Comparison of ENCODE assay signal across 7 cellular contexts in genomic region chr15:85865070-85865684, GRCh38.
DNase-seq lines count a peak whose midpoint lies in the region; ATAC-seq, FAIRE-seq and TF ChIP-seq lines count a peak whose summit lies in the region.

No MANE protein-coding gene starts in this region.

- peak overlapping the region; percentile 36; the same call in 1 of the 2 replicates for H3K4me2 ChIP-seq in GM23338
- H3K4me2 ChIP-seq in PC-9: no peak overlapping the region
- no peak overlapping the region for H3K4me2 ChIP-seq in osteoblast (ENCODE audit: insufficient read depth, low read length)

- POLR2A ChIA-PET in PC-9 (lab: Charles Lee; ENCODE audit: unreplicated experiment): no interaction called here

- no TSS peak for BruUV-seq in PC-9 (replicated peaks; lab: Mats Ljungman, UMichigan)

- peaks cover 9% of the 10 kb centered on the region for H3K27me3 Mint-ChIP-seq in GM23338 (ENCODE audit: insufficient read depth, low read depth, poor library complexity)

- H3K36me3 ChIP-seq in GM23338 (ENCODE audit: insufficient read depth) (no peaks in the 10 kb centered on the region), PC-9 (ENCODE audit: low read depth) (no peaks in the 10 kb centered on the region), osteoblast (ENCODE audit: insufficient read depth, low read length) (no peaks in the 10 kb centered on the region)

- no peaks in the 10 kb centered on the region for H3K9me3 Mint-ChIP-seq in GM23338

- H3K9me3 ChIP-seq in PC-9 (ENCODE audit: insufficient read depth, low read depth) (no peaks in the 10 kb centered on the region), osteoblast (ENCODE audit: low read depth, low read length) (no peaks in the 10 kb centered on the region)

- no peak overlapping the region for H2AFZ ChIP-seq in GM23338
- no peak overlapping the region for H2AFZ ChIP-seq in PC-9
- H2AFZ ChIP-seq in osteoblast (ENCODE audit: low read length): no peak overlapping the region

- no peaks in the 10 kb centered on the region for H3F3A ChIP-seq in GM23338 (replicated peaks; ENCODE audit: low read depth)
- no peaks in the 10 kb centered on the region for H3F3A ChIP-seq in PC-9 (ENCODE audit: insufficient read depth, low read depth)

- H3K27ac Mint-ChIP-seq in GM23338: no peak overlapping the region; the same call in 1 of the 2 replicates

- DNase-seq in DMS 273 treated with DMSO at 0.1 percent for 48 hours (lab: John Stamatoyannopoulos, UW) (peak; percentile 16), GM23338 (ENCODE audit: low spot score) (peak; percentile 94), PC-9 (peak in 1 of 2 experiments; percentile 14), fibroblast of gingiva (ENCODE audit: low read depth) (peak; percentile 30), osteoblast (ENCODE audit: insufficient read length, low spot score, missing footprints) (no peak), RCC 7860 (ENCODE audit: low spot score) (no peak)

- H3K79me2 ChIP-seq in GM23338 (replicated peaks; ENCODE audit: insufficient read depth): no peaks in the 10 kb centered on the region
- no peaks in the 10 kb centered on the region for H3K79me2 ChIP-seq in PC-9 (ENCODE audit: low read depth)
- H3K79me2 ChIP-seq in osteoblast (ENCODE audit: insufficient read depth, low read length): no peaks in the 10 kb centered on the region

- H3K27me3 ChIP-seq in GM23338 (ENCODE audit: insufficient read depth) (no peaks in the 10 kb centered on the region), PC-9 (ENCODE audit: insufficient read depth, low read depth) (peaks cover 74% of the 10 kb centered on the region), osteoblast (ENCODE audit: insufficient read depth, low read length) (peaks cover 4% of the 10 kb centered on the region)

- H3K4me3 ChIP-seq in GM23338 (no peak overlapping the region), PC-9 (no peak overlapping the region), osteoblast (ENCODE audit: insufficient read depth, low read length) (no peak overlapping the region)

- H3K4me1 Mint-ChIP-seq in GM23338: peaks cover 18% of the 10 kb centered on the region

- H3K4me3 Mint-ChIP-seq in GM23338: no peak overlapping the region

- FAIRE-seq in RCC 7860 (lab: Jason Lieb, UNC): no peak

- H3K4me1 ChIP-seq in GM23338 (ENCODE audit: insufficient read depth): peaks cover 3% of the 10 kb centered on the region; the same call in 1 of the 2 replicates
- H3K4me1 ChIP-seq in PC-9 (replicated peaks; ENCODE audit: insufficient read depth): no peaks in the 10 kb centered on the region
- no peaks in the 10 kb centered on the region for H3K4me1 ChIP-seq in osteoblast (ENCODE audit: insufficient read depth, low read length)

- H3K9me2 ChIP-seq in GM23338 (ENCODE audit: insufficient read depth) (no peaks in the 10 kb centered on the region), PC-9 (ENCODE audit: insufficient read depth) (no peaks in the 10 kb centered on the region)

- no peaks in the 10 kb centered on the region for H4K20me1 ChIP-seq in GM23338 (replicated peaks; ENCODE audit: insufficient read depth)
- no peaks in the 10 kb centered on the region for H4K20me1 ChIP-seq in PC-9 (ENCODE audit: insufficient read depth)
- no peaks in the 10 kb centered on the region for H4K20me1 ChIP-seq in osteoblast (ENCODE audit: insufficient read depth, low read length)

- CTCF ChIA-PET in PC-9 (lab: Charles Lee): interaction anchor here (0.7 kb wide), 1 partner anchor 879 kb away, joined by 3 read pairs; no protein-coding TSS in a partner anchor

- peak; percentile 96 to 97 for TF ChIP-seq CTCF in GM23338 (conservative IDR thresholded peaks at IDR 0.05; ENCODE audit: low read depth in 2 of 2)
- peak; percentile 71 for TF ChIP-seq CTCF in PC-9 (conservative IDR thresholded peaks at IDR 0.05)
- peak; percentile 75 for TF ChIP-seq CTCF in osteoblast (IDR thresholded peaks at IDR 0.05; ENCODE audit: extremely low read depth, low read depth, low read length)

- ATAC-seq in GM23338: peak; percentile 98
- ATAC-seq in GM21423 (IDR thresholded peaks at IDR 0.05; ENCODE audit: unreplicated experiment): no peak

- intact Hi-C loops in PC-9 (cut with micrococcal nuclease; ENCODE audit: unreplicated experiment): loop anchor here (10.0 kb wide), 1 partner anchor 370 kb away; no protein-coding TSS in a partner anchor

- H3K27ac ChIP-seq in GM23338 (ENCODE audit: low read depth): no peak overlapping the region
- no peak overlapping the region for H3K27ac ChIP-seq in PC-9
- no peak overlapping the region for H3K27ac ChIP-seq in osteoblast (ENCODE audit: low read depth, low read length)

- no peaks in the 10 kb centered on the region for H3K36me3 Mint-ChIP-seq in GM23338 (ENCODE audit: low read depth)

TF ChIP-seq in GM23338, 12 proteins besides CTCF, POLR2A, EP300 and RAD21 (continues in another document):
- no peak for TF ChIP-seq REST (IDR thresholded peaks at IDR 0.05; ENCODE audit: unreplicated experiment)
- no peak for TF ChIP-seq ETS1 (IDR thresholded peaks at IDR 0.05)
- TF ChIP-seq ZNF331 (CRISPR knock-in tag; IDR thresholded peaks at IDR 0.05; ENCODE audit: low read depth): no peak
- no peak for TF ChIP-seq EZH2 (IDR thresholded peaks at IDR 0.05; ENCODE audit: low read depth, unreplicated experiment)
- TF ChIP-seq CREB1 (CRISPR knock-in tag; IDR thresholded peaks at IDR 0.05; ENCODE audit: low read depth): no peak; the same call in 1 of the 2 replicates

Comparison
In these comparisons a context has a peak if more than half of its experiments do, and no peak if none do; other contexts are left out.
1. DNase-seq: peak in DMS 273 treated with DMSO at 0.1 percent for 48 hours (single experiment), GM23338 (single experiment) and fibroblast of gingiva (single experiment); none in osteoblast (single experiment) and RCC 7860 (single experiment).
2. Peak in every context shown above with its lines, with median percentiles within 50 percentile points of each other: CTCF ChIP-seq.